ENCODE assay signal across 26 cellular contexts in the genomic region with DNA sequence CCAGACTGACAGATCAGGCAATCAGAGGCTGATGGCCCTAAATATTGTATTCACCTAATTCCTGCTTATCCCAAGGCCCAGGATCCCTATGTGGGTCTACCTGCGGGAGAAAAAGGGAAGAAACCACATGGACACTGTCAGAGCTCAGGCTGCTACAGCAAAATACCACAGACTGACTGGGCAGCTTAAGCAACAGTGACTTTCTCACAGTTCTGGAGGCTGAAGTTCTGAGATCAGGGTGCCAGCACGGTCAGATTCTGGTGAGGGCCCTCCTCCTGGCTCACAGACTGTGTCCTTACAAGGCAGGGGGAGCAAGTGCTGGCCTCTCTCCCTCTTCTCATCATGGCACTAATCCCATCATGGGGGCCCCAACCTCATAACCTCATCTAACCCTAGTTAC.
"Had no signal": no experiment of that assay in that cellular context is flagged by ENCODE, and none has a peak within 500 bp of the region (broad histone marks: within the 10 kb centered on the region; RNA-seq: fewer than 3 reads in every experiment).

No MANE protein-coding gene starts in this region.

- H3K36me3 Mint-ChIP-seq: stimulated activated effector memory CD8-positive, alpha-beta T cell treated with anti-CD3 and anti-CD28 coated beads, Interleukin-12 subunit alpha, Interleukin-12 subunit beta, amount 100 ng/mL, for 72 hours; stimulated activated memory B cell treated with anti-CD40 and anti-IgM and Interleukin-4, amounts not matched to agents 10 μg/mL and 1 μg/mL and 100 μg/mL, for 72 hours; stimulated activated naive B cell treated with anti-CD40 and anti-IgM and Interleukin-4, amounts not matched to agents 10 μg/mL and 1 μg/mL and 100 μg/mL, for 72 hours; type B pancreatic cell had no signal

- H3K27me3 Mint-ChIP-seq: stimulated activated memory B cell treated with anti-CD40 and anti-IgM and Interleukin-4, amounts not matched to agents 10 μg/mL and 1 μg/mL and 100 μg/mL, for 72 hours; stimulated activated naive B cell treated with anti-CD40 and anti-IgM and Interleukin-4, amounts not matched to agents 10 μg/mL and 1 μg/mL and 100 μg/mL, for 72 hours; stimulated activated naive CD8-positive, alpha-beta T cell treated with anti-CD3 and anti-CD28 coated beads, Interleukin-15, amount 100 ng/mL, for 72 hours; stimulated activated naive CD8-positive, alpha-beta T cell treated with anti-CD3 and anti-CD28 coated beads, Interleukin-15, Interleukin-2, amounts not matched to agents 100 ng/mL and 50 ng/mL, for 24 hours had no signal

- H3K27me3 ChIP-seq: stomach, suprapubic skin, testis, thyroid gland, tibial artery, tibial nerve, transverse colon, upper lobe of left lung, upper lobe of right lung, vagina had no signal

- H3K36me3 ChIP-seq: stomach, suprapubic skin, thoracic aorta, thyroid gland, tibial artery, tibial nerve, transverse colon, upper lobe of left lung, upper lobe of right lung, uterus, vagina had no signal

- H3K9me3 Mint-ChIP-seq: stimulated activated effector memory CD8-positive, alpha-beta T cell treated with anti-CD3 and anti-CD28 coated beads, Interleukin-12 subunit alpha, Interleukin-12 subunit beta, amount 100 ng/mL, for 72 hours; stimulated activated memory B cell treated with anti-CD40 and anti-IgM and Interleukin-4, amounts not matched to agents 10 μg/mL and 1 μg/mL and 100 μg/mL, for 72 hours; stimulated activated naive B cell treated with anti-CD40 and anti-IgM and Interleukin-4, amounts not matched to agents 10 μg/mL and 1 μg/mL and 100 μg/mL, for 72 hours; stimulated activated naive CD8-positive, alpha-beta T cell treated with anti-CD3 and anti-CD28 coated beads, Interleukin-15, amount 100 ng/mL, for 72 hours; stimulated activated naive CD8-positive, alpha-beta T cell treated with anti-CD3 and anti-CD28 coated beads, Interleukin-15, Interleukin-2, amounts not matched to agents 100 ng/mL and 50 ng/mL, for 24 hours; type B pancreatic cell had no signal

- H3K4me1 ChIP-seq: suprapubic skin, testis, thyroid gland, tibial artery, tibial nerve, transverse colon, upper lobe of left lung, upper lobe of right lung, uterus, vagina had no signal

- H3K4me3 ChIP-seq: stomach, suprapubic skin, testis, thoracic aorta, thyroid gland, tibial artery, tibial nerve, transverse colon, upper lobe of left lung, upper lobe of right lung, uterus, vagina had no signal

- DNase-seq: stimulated activated CD4-positive, alpha-beta T cell treated with anti-CD3 and anti-CD28 coated beads, Interleukin-2, amount 100 ng/mL, for 48 hours; stimulated activated CD4-positive, alpha-beta T cell treated with anti-CD3 and anti-CD28 coated beads, Interleukin-4, amount 100 ng/mL, for 1 hour; stimulated activated CD4-positive, alpha-beta T cell treated with anti-CD3 and anti-CD28 coated beads, Interleukin-4, amount 100 ng/mL, for 24 hours; stimulated activated CD4-positive, alpha-beta T cell treated with anti-CD3 and anti-CD28 coated beads, Interleukin-4, amount 100 ng/mL, for 4 hours; stimulated activated CD8-positive, alpha-beta memory T cell treated with anti-CD3 and anti-CD28 coated beads, Interleukin-4, amount 100 ng/mL, for 48 hours; stimulated activated naive B cell treated with anti-CD40 and anti-IgM and Interleukin-4, amounts not matched to agents 10 μg/mL and 1 μg/mL and 100 μg/mL, for 72 hours; stimulated activated naive CD4-positive, alpha-beta T cell; stimulated activated naive CD4-positive, alpha-beta T cell treated with Interleukin-2 at 50 U/mL for 16 hours; stimulated activated naive CD8-positive, alpha-beta T cell treated with anti-CD3 and anti-CD28 coated beads, Interleukin-15, amount 100 ng/mL, for 72 hours; stimulated activated naive CD8-positive, alpha-beta T cell treated with anti-CD3 and anti-CD28 coated beads, Interleukin-15, Interleukin-2, amounts not matched to agents 100 U/mL and 50 U/mL, for 24 hours; stomach; testis; thyroid gland; tibial artery; transverse colon; upper lobe of left lung; upper lobe of right lung; uterus had no signal

- H3K9me3 ChIP-seq: stomach, suprapubic skin, testis, thoracic aorta, thyroid gland, tibial artery, tibial nerve, transverse colon, upper lobe of left lung, upper lobe of right lung, uterus, vagina had no signal

- H3K4me3 Mint-ChIP-seq: stimulated activated effector memory CD8-positive, alpha-beta T cell treated with anti-CD3 and anti-CD28 coated beads, Interleukin-12 subunit alpha, Interleukin-12 subunit beta, amount 100 ng/mL, for 72 hours; stimulated activated memory B cell treated with anti-CD40 and anti-IgM and Interleukin-4, amounts not matched to agents 10 μg/mL and 1 μg/mL and 100 μg/mL, for 72 hours; stimulated activated naive B cell treated with anti-CD40 and anti-IgM and Interleukin-4, amounts not matched to agents 10 μg/mL and 1 μg/mL and 100 μg/mL, for 72 hours; stimulated activated naive CD8-positive, alpha-beta T cell treated with anti-CD3 and anti-CD28 coated beads, Interleukin-15, amount 100 ng/mL, for 72 hours; stimulated activated naive CD8-positive, alpha-beta T cell treated with anti-CD3 and anti-CD28 coated beads, Interleukin-15, Interleukin-2, amounts not matched to agents 100 ng/mL and 50 ng/mL, for 24 hours; type B pancreatic cell had no signal

- ATAC-seq: stimulated activated effector memory CD8-positive, alpha-beta T cell treated with anti-CD3 and anti-CD28 coated beads, Interleukin-12 subunit alpha, Interleukin-12 subunit beta, amount 100 ng/mL, for 72 hours; stimulated activated memory B cell treated with anti-CD40 and anti-IgM and Interleukin-4, amounts not matched to agents 10 μg/mL and 1 μg/mL and 100 μg/mL, for 72 hours; stimulated activated naive B cell treated with anti-CD40 and anti-IgM and Interleukin-4, amounts not matched to agents 10 μg/mL and 1 μg/mL and 100 μg/mL, for 72 hours; stimulated activated naive CD8-positive, alpha-beta T cell treated with anti-CD3 and anti-CD28 coated beads, Interleukin-15, amount 100 ng/mL, for 72 hours; stimulated activated naive CD8-positive, alpha-beta T cell treated with anti-CD3 and anti-CD28 coated beads, Interleukin-15, Interleukin-2, amounts not matched to agents 100 U/mL and 50 U/mL, for 24 hours; upper lobe of right lung had no signal

- H3K27ac Mint-ChIP-seq: stimulated activated effector memory CD8-positive, alpha-beta T cell treated with anti-CD3 and anti-CD28 coated beads, Interleukin-12 subunit alpha, Interleukin-12 subunit beta, amount 100 ng/mL, for 72 hours; stimulated activated memory B cell treated with anti-CD40 and anti-IgM and Interleukin-4, amounts not matched to agents 10 μg/mL and 1 μg/mL and 100 μg/mL, for 72 hours; stimulated activated naive B cell treated with anti-CD40 and anti-IgM and Interleukin-4, amounts not matched to agents 10 μg/mL and 1 μg/mL and 100 μg/mL, for 72 hours; stimulated activated naive CD8-positive, alpha-beta T cell treated with anti-CD3 and anti-CD28 coated beads, Interleukin-15, amount 100 ng/mL, for 72 hours; stimulated activated naive CD8-positive, alpha-beta T cell treated with anti-CD3 and anti-CD28 coated beads, Interleukin-15, Interleukin-2, amounts not matched to agents 100 ng/mL and 50 ng/mL, for 24 hours had no signal

- H3K4me1 Mint-ChIP-seq: stimulated activated effector memory CD8-positive, alpha-beta T cell treated with anti-CD3 and anti-CD28 coated beads, Interleukin-12 subunit alpha, Interleukin-12 subunit beta, amount 100 ng/mL, for 72 hours; stimulated activated memory B cell treated with anti-CD40 and anti-IgM and Interleukin-4, amounts not matched to agents 10 μg/mL and 1 μg/mL and 100 μg/mL, for 72 hours; stimulated activated naive B cell treated with anti-CD40 and anti-IgM and Interleukin-4, amounts not matched to agents 10 μg/mL and 1 μg/mL and 100 μg/mL, for 72 hours; stimulated activated naive CD8-positive, alpha-beta T cell treated with anti-CD3 and anti-CD28 coated beads, Interleukin-15, amount 100 ng/mL, for 72 hours had no signal

- H3K27ac ChIP-seq: suprapubic skin, testis, thoracic aorta, thyroid gland, tibial artery, tibial nerve, transverse colon, upper lobe of left lung, upper lobe of right lung, uterus, vagina had no signal
